In the genomic region with DNA sequence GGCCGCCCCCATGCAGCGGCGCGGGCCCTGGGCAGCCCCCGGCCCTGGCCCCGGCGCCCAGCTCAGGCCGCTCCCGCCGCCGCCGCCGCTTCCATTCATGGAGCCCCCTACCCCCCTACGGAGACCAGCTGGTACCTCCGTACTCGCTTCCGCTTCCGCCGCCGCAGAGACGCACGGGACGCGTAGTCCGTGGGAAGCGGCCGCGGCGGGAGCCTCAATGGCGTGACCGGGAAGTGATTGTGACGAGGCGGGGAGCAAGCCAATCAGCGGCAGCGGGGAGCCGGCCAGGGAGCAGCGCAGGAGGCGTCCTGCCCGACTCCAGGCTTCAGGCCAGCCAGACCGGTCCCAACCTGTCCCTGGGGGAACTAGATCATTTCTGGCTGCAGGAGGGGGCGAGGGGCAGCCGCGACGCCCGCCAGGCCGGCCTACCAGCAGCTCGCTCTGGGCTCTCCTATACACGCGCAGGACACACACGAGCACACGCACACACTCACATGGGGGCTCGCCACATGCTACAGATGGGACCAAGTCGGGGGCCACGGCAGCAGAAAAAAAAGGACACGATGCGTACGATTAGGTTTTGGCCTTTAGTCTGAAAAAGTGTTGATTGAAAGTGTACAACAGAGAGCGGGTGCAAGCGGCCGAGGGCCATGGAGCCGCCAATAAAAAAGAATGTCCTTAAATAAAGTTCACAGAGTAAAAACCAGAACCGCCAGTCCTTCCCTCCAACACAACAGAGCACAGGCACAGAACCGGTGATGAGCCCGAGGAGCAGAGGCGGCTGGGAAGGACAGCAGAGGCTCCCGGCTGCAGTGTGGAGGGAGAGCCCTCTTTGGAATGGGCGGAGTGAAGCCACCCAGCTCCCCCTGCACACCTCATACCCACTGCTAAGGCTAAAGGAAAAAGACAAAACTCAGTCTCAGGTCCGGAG, we compare ENCODE assay signal across 1 cellular context.
TF ChIP-seq lines count a peak whose summit lies in the region.

A gene with protein sequence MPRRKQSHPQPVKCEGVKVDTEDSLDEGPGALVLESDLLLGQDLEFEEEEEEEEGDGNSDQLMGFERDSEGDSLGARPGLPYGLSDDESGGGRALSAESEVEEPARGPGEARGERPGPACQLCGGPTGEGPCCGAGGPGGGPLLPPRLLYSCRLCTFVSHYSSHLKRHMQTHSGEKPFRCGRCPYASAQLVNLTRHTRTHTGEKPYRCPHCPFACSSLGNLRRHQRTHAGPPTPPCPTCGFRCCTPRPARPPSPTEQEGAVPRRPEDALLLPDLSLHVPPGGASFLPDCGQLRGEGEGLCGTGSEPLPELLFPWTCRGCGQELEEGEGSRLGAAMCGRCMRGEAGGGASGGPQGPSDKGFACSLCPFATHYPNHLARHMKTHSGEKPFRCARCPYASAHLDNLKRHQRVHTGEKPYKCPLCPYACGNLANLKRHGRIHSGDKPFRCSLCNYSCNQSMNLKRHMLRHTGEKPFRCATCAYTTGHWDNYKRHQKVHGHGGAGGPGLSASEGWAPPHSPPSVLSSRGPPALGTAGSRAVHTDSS (minus strand): TSS at position 109 of the 931 bp plus-strand sequence. CDS start 208 bp downstream, outside the sequence.

TF ChIP-seq in HepG2, 621 proteins besides CTCF, POLR2A, EP300 and RAD21 (continued from another document and continues in another):
- TF ChIP-seq, protein P1, sequence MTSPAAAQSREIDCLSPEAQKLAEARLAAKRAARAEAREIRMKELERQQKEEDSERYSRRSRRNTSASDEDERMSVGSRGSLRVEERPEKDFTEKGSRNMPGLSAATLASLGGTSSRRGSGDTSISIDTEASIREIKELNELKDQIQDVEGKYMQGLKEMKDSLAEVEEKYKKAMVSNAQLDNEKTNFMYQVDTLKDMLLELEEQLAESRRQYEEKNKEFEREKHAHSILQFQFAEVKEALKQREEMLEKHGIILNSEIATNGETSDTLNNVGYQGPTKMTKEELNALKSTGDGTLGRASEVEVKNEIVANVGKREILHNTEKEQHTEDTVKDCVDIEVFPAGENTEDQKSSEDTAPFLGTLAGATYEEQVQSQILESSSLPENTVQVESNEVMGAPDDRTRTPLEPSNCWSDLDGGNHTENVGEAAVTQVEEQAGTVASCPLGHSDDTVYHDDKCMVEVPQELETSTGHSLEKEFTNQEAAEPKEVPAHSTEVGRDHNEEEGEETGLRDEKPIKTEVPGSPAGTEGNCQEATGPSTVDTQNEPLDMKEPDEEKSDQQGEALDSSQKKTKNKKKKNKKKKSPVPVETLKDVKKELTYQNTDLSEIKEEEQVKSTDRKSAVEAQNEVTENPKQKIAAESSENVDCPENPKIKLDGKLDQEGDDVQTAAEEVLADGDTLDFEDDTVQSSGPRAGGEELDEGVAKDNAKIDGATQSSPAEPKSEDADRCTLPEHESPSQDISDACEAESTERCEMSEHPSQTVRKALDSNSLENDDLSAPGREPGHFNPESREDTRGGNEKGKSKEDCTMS (CRISPR knock-in tag; conservative IDR thresholded peaks at IDR 0.05): no peak
- TF ChIP-seq ATRX (CRISPR knock-in tag; IDR thresholded peaks at IDR 0.05; ENCODE audit: borderline replicate concordance): no peak
- no peak for TF ChIP-seq ZBTB3 (CRISPR knock-in tag; IDR thresholded peaks at IDR 0.05; ENCODE audit: borderline replicate concordance, low read depth)
- TF ChIP-seq, protein P2, sequence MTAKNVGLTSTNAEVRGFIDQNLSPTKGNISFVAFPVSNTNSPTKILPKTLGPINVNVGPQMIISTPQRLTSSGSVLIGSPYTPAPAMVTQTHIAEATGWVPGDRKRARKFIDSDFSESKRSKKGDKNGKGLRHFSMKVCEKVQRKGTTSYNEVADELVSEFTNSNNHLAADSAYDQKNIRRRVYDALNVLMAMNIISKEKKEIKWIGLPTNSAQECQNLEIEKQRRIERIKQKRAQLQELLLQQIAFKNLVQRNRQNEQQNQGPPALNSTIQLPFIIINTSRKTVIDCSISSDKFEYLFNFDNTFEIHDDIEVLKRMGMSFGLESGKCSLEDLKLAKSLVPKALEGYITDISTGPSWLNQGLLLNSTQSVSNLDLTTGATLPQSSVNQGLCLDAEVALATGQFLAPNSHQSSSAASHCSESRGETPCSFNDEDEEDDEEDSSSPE (CRISPR knock-in tag; IDR thresholded peaks at IDR 0.05): peak; percentile 46; the same call in 1 of the 2 replicates
- no peak for TF ChIP-seq IKZF1 (IDR thresholded peaks at IDR 0.05)
- no peak for TF ChIP-seq HES4 (CRISPR knock-in tag; IDR thresholded peaks at IDR 0.05; ENCODE audit: borderline replicate concordance)
- no peak for TF ChIP-seq ZNF572 (CRISPR knock-in tag; IDR thresholded peaks at IDR 0.05)
- no peak for TF ChIP-seq ZNF607 (CRISPR knock-in tag; IDR thresholded peaks at IDR 0.05; ENCODE audit: borderline replicate concordance)
- peak; percentile 30; the same call in 1 of the 2 replicates for TF ChIP-seq ZNF550 (CRISPR knock-in tag; IDR thresholded peaks at IDR 0.05; ENCODE audit: borderline replicate concordance)
- no peak for TF ChIP-seq NBN (conservative IDR thresholded peaks at IDR 0.05)
- TF ChIP-seq, protein P3, sequence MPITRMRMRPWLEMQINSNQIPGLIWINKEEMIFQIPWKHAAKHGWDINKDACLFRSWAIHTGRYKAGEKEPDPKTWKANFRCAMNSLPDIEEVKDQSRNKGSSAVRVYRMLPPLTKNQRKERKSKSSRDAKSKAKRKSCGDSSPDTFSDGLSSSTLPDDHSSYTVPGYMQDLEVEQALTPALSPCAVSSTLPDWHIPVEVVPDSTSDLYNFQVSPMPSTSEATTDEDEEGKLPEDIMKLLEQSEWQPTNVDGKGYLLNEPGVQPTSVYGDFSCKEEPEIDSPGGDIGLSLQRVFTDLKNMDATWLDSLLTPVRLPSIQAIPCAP (CRISPR knock-in tag; IDR thresholded peaks at IDR 0.05; ENCODE audit: low read depth): no peak
- no peak for TF ChIP-seq ZNF850 (CRISPR knock-in tag; conservative IDR thresholded peaks at IDR 0.05)
- TF ChIP-seq NFIB (CRISPR knock-in tag; IDR thresholded peaks at IDR 0.05; ENCODE audit: borderline replicate concordance): no peak
- no peak for TF ChIP-seq MIER2 (CRISPR knock-in tag; IDR thresholded peaks at IDR 0.05)
- TF ChIP-seq ZNF235 (CRISPR knock-in tag; IDR thresholded peaks at IDR 0.05; ENCODE audit: borderline replicate concordance): no peak
- TF ChIP-seq, protein P4, sequence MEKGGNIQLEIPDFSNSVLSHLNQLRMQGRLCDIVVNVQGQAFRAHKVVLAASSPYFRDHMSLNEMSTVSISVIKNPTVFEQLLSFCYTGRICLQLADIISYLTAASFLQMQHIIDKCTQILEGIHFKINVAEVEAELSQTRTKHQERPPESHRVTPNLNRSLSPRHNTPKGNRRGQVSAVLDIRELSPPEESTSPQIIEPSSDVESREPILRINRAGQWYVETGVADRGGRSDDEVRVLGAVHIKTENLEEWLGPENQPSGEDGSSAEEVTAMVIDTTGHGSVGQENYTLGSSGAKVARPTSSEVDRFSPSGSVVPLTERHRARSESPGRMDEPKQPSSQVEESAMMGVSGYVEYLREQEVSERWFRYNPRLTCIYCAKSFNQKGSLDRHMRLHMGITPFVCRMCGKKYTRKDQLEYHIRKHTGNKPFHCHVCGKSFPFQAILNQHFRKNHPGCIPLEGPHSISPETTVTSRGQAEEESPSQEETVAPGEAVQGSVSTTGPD (CRISPR knock-in tag; IDR thresholded peaks at IDR 0.05): 0 out of 2 replicates have a peak, but pooled peaks have one; percentile 19
- no peak for TF ChIP-seq ZNF101 (CRISPR knock-in tag; IDR thresholded peaks at IDR 0.05; ENCODE audit: borderline replicate concordance, low read depth)
- peak; percentile 90 for TF ChIP-seq HOXA3 (CRISPR knock-in tag; IDR thresholded peaks at IDR 0.05)
- TF ChIP-seq, protein P5, sequence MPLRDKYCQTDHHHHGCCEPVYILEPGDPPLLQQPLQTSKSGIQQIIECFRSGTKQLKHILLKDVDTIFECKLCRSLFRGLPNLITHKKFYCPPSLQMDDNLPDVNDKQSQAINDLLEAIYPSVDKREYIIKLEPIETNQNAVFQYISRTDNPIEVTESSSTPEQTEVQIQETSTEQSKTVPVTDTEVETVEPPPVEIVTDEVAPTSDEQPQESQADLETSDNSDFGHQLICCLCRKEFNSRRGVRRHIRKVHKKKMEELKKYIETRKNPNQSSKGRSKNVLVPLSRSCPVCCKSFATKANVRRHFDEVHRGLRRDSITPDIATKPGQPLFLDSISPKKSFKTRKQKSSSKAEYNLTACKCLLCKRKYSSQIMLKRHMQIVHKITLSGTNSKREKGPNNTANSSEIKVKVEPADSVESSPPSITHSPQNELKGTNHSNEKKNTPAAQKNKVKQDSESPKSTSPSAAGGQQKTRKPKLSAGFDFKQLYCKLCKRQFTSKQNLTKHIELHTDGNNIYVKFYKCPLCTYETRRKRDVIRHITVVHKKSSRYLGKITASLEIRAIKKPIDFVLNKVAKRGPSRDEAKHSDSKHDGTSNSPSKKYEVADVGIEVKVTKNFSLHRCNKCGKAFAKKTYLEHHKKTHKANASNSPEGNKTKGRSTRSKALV (CRISPR knock-in tag; IDR thresholded peaks at IDR 0.05): no peak
- TF ChIP-seq ZKSCAN8 (CRISPR knock-in tag; IDR thresholded peaks at IDR 0.05; ENCODE audit: borderline replicate concordance): no peak
- no peak; the same call in 1 of the 2 replicates for TF ChIP-seq POLR2AphosphoS5 (IDR thresholded peaks at IDR 0.05; ENCODE audit: low read depth, low read length)
- TF ChIP-seq, protein P6, sequence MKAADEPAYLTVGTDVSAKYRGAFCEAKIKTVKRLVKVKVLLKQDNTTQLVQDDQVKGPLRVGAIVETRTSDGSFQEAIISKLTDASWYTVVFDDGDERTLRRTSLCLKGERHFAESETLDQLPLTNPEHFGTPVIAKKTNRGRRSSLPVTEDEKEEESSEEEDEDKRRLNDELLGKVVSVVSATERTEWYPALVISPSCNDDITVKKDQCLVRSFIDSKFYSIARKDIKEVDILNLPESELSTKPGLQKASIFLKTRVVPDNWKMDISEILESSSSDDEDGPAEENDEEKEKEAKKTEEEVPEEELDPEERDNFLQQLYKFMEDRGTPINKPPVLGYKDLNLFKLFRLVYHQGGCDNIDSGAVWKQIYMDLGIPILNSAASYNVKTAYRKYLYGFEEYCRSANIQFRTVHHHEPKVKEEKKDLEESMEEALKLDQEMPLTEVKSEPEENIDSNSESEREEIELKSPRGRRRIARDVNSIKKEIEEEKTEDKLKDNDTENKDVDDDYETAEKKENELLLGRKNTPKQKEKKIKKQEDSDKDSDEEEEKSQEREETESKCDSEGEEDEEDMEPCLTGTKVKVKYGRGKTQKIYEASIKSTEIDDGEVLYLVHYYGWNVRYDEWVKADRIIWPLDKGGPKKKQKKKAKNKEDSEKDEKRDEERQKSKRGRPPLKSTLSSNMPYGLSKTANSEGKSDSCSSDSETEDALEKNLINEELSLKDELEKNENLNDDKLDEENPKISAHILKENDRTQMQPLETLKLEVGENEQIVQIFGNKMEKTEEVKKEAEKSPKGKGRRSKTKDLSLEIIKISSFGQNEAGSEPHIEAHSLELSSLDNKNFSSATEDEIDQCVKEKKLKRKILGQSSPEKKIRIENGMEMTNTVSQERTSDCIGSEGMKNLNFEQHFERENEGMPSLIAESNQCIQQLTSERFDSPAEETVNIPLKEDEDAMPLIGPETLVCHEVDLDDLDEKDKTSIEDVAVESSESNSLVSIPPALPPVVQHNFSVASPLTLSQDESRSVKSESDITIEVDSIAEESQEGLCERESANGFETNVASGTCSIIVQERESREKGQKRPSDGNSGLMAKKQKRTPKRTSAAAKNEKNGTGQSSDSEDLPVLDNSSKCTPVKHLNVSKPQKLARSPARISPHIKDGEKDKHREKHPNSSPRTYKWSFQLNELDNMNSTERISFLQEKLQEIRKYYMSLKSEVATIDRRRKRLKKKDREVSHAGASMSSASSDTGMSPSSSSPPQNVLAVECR (CRISPR knock-in tag; IDR thresholded peaks at IDR 0.05; ENCODE audit: borderline replicate concordance): peak; percentile 53
- TF ChIP-seq, protein P7, sequence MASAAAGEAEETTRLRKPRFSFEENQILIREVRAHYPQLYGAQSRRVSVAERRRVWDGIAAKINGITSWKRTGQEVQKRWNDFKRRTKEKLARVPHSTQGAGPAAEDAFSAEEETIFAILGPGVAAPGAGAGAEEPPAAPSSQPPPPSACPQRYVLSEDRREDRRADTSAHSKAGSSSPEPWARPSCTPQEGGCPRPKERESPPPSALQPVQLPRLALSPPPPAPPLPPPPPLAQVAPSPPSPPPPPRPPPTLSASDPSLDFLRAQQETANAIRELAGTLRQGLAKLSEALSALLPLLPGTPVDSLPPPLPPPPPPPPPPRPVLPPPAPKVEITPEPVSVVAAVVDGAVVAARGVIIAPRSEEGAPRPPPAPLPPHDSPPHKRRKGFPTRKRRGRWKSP (CRISPR knock-in tag; IDR thresholded peaks at IDR 0.05): no peak
- TF ChIP-seq ZMYM2 (CRISPR knock-in tag; IDR thresholded peaks at IDR 0.05): no peak
- no peak for TF ChIP-seq CCAR2 (optimal IDR thresholded peaks at IDR 0.05; ENCODE audit: low read depth, low read length)
- TF ChIP-seq ZBTB38 (CRISPR knock-in tag; IDR thresholded peaks at IDR 0.05): peak; percentile 85; the same call in 1 of the 2 replicates
- TF ChIP-seq, protein P8, sequence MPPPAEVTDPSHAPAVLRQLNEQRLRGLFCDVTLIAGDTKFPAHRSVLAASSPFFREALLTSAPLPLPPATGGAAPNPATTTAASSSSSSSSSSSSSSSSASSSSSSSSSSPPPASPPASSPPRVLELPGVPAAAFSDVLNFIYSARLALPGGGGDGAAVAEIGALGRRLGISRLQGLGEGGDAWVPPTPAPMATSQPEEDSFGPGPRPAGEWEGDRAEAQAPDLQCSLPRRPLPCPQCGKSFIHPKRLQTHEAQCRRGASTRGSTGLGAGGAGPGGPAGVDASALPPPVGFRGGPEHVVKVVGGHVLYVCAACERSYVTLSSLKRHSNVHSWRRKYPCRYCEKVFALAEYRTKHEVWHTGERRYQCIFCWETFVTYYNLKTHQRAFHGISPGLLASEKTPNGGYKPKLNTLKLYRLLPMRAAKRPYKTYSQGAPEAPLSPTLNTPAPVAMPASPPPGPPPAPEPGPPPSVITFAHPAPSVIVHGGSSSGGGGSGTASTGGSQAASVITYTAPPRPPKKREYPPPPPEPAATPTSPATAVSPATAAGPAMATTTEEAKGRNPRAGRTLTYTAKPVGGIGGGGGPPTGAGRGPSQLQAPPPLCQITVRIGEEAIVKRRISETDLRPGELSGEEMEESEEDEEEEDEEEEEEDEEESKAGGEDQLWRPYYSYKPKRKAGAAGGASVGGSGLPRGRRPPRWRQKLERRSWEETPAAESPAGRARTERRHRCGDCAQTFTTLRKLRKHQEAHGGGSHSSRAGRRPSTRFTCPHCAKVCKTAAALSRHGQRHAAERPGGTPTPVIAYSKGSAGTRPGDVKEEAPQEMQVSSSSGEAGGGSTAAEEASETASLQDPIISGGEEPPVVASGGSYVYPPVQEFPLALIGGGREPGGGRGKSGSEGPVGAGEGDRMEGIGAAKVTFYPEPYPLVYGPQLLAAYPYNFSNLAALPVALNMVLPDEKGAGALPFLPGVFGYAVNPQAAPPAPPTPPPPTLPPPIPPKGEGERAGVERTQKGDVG (CRISPR knock-in tag; IDR thresholded peaks at IDR 0.05; ENCODE audit: borderline replicate concordance): peak; percentile 82; the same call in 1 of the 2 replicates
- TF ChIP-seq RXRB (CRISPR knock-in tag; IDR thresholded peaks at IDR 0.05; ENCODE audit: borderline replicate concordance): no peak
- TF ChIP-seq SP5 (CRISPR knock-in tag; IDR thresholded peaks at IDR 0.05; ENCODE audit: borderline replicate concordance, low read depth): no peak
- no peak for TF ChIP-seq SIN3B (IDR thresholded peaks at IDR 0.05; ENCODE audit: low read length)
